10 cellular contexts compared by ENCODE assay signal in genomic region chr19:58304255-58304654, GRCh38. TPM values are rescaled to one million over a fixed set of nuclear protein-coding genes. Genes with fewer than 3 reads are reported as not detected.
DNase-seq lines count a peak whose midpoint lies in the region; FAIRE-seq and TF ChIP-seq lines count a peak whose summit lies in the region.
"Had no signal": no experiment of that assay in that cellular context is flagged by ENCODE, and none has a peak within 500 bp of the region (broad histone marks: within the 10 kb centered on the region; RNA-seq: fewer than 3 reads in every experiment).

No MANE protein-coding gene starts in this region.

- H2BK15ac ChIP-seq in mesendoderm (replicated peaks; ENCODE audit: low read depth), result no peak overlapping the region

- H3K18ac ChIP-seq in mesendoderm (ENCODE audit: low read length), result no peak overlapping the region
- H3K18ac ChIP-seq in trophoblast cell (ENCODE audit: low read length), result no peak overlapping the region

- no peak overlapping the region for H2BK5ac ChIP-seq in mesendoderm (ENCODE audit: low read length)
- no peak overlapping the region for H2BK5ac ChIP-seq in trophoblast cell (ENCODE audit: low read depth, low read length, poor library complexity)

- peaks cover 4% of the 10 kb centered on the region for H3K79me2 ChIP-seq in mesendoderm (ENCODE audit: control insufficient read depth, insufficient read depth, low read length)
- H3K79me2 ChIP-seq in trophoblast cell (ENCODE audit: control insufficient read depth, insufficient read depth, low read length, poor library complexity), result peaks cover 3% of the 10 kb centered on the region

- TF ChIP-seq CTCF in kidney (IDR thresholded peaks at IDR 0.05; ENCODE audit: borderline replicate concordance, extremely low read depth, insufficient read depth) (no peak), transverse colon (IDR thresholded peaks at IDR 0.05) (no peak)

- H3K27ac ChIP-seq in kidney (ENCODE audit: low read depth in 2 of 2, low read length in 2 of 2) (no peak overlapping the region), transverse colon (peak overlapping the region; percentile 80 to 95 (median 90)), mesendoderm (ENCODE audit: low read depth, low read length) (no peak overlapping the region), trophoblast cell (ENCODE audit: low read depth, low read length) (no peak overlapping the region)

- no peak overlapping the region for H2BK12ac ChIP-seq in trophoblast cell (ENCODE audit: low read length)

- H3K23ac ChIP-seq in mesendoderm (ENCODE audit: low read length) (no peak overlapping the region), trophoblast cell (ENCODE audit: low read length) (no peak overlapping the region)

- peak overlapping the region; percentile 100 for H3K27ac Mint-ChIP-seq in activated naive CD4-positive, alpha-beta T cell treated with anti-CD3 and anti-CD28 coated beads, Interleukin-2, amount 50 U/mL, for 24 hours
- H3K27ac Mint-ChIP-seq in activated naive CD8-positive, alpha-beta T cell treated with anti-CD3 and anti-CD28 coated beads for 36 hours, result peak overlapping the region; percentile 97

- H3K27me3 ChIP-seq in transverse colon, result no peaks in the 10 kb centered on the region
- H3K27me3 ChIP-seq in mesendoderm (ENCODE audit: insufficient read depth, low read length, poor library complexity), result no peaks in the 10 kb centered on the region
- no peaks in the 10 kb centered on the region for H3K27me3 ChIP-seq in trophoblast cell (ENCODE audit: insufficient read depth, low read length)
- H3K27me3 ChIP-seq: suprapubic skin had no signal

- H3K9ac ChIP-seq in kidney (ENCODE audit: low read length in 2 of 2) (no peak overlapping the region), mesendoderm (ENCODE audit: low read length) (no peak overlapping the region), trophoblast cell (ENCODE audit: low read length) (no peak overlapping the region)

- 86 to 92% methylated on average over 2 to 7 of the region's 7 CpGs for WGBS in transverse colon (ENCODE audit: low coverage in 1 of 2), 2 donors
- no CpG with 5 or more reads among the region's 7 CpGs for WGBS in mesendoderm (ENCODE audit: extremely low coverage, insufficient coverage, low lambda C conversion rate)
- WGBS in trophoblast cell (ENCODE audit: extremely low coverage, insufficient coverage, insufficient read length), result no CpG with 5 or more reads among the region's 7 CpGs

- H3K9me3 ChIP-seq in kidney (ENCODE audit: control insufficient read depth in 1 of 2, low read length in 2 of 2), result no peaks in the 10 kb centered on the region
- H3K9me3 ChIP-seq in transverse colon, result no peaks in the 10 kb centered on the region
- peaks cover 4% of the 10 kb centered on the region for H3K9me3 ChIP-seq in trophoblast cell (ENCODE audit: insufficient read depth, low read depth, low read length)
- H3K9me3 ChIP-seq: prostate gland, suprapubic skin had no signal

- in situ Hi-C loops in transverse colon (cut with MboI; ENCODE audit: low pct_ligation_motif_present in 1 of 4, low pct_unique_long_range_greater_than_20kb in 1 of 4, low sequenced_read_pairs in 3 of 4), result no loop called here

- no peak overlapping the region for H4K91ac ChIP-seq in trophoblast cell (ENCODE audit: low read depth, low read length)

- peaks cover 48% of the 10 kb centered on the region for H3K4me1 Mint-ChIP-seq in activated naive CD4-positive, alpha-beta T cell treated with anti-CD3 and anti-CD28 coated beads, Interleukin-2, amount 50 U/mL, for 24 hours
- peaks cover 35% of the 10 kb centered on the region for H3K4me1 Mint-ChIP-seq in activated naive CD8-positive, alpha-beta T cell treated with anti-CD3 and anti-CD28 coated beads for 36 hours

- no peak overlapping the region for H3K56ac ChIP-seq in mesendoderm (ENCODE audit: low read length)

- H3K4me1 ChIP-seq in kidney (ENCODE audit: control insufficient read depth in 1 of 2, insufficient read depth in 1 of 2, low read depth in 1 of 2, low read length in 2 of 2) (peaks cover 0 to 10% of the 10 kb centered on the region in 2 donors), transverse colon (peaks cover 9 to 17% (median 14%) of the 10 kb centered on the region in 4 donors), mesendoderm (ENCODE audit: control insufficient read depth, low read depth, low read length) (peaks cover 3% of the 10 kb centered on the region), trophoblast cell (ENCODE audit: control insufficient read depth in 1 of 2, insufficient read depth in 2 of 2, low read length in 2 of 2) (peaks cover 2 to 3% of the 10 kb centered on the region in 2 experiments)
- H3K4me1 ChIP-seq: prostate gland had no signal

- H3K4ac ChIP-seq in mesendoderm (ENCODE audit: low read depth, low read length) (no peak overlapping the region), trophoblast cell (ENCODE audit: low read depth, low read length) (no peak overlapping the region)

- H3K4me3 Mint-ChIP-seq in activated naive CD4-positive, alpha-beta T cell treated with anti-CD3 and anti-CD28 coated beads, Interleukin-2, amount 50 U/mL, for 24 hours, result peak overlapping the region; percentile 100
- H3K4me3 Mint-ChIP-seq in activated naive CD8-positive, alpha-beta T cell treated with anti-CD3 and anti-CD28 coated beads for 36 hours, result peak overlapping the region; percentile 98

- no peak for TF ChIP-seq POLR2A in transverse colon (IDR thresholded peaks at IDR 0.05)

- H3K79me1 ChIP-seq in mesendoderm (ENCODE audit: low read length), result peaks cover 19% of the 10 kb centered on the region
- H3K79me1 ChIP-seq in trophoblast cell (ENCODE audit: low read length), result peaks cover 3% of the 10 kb centered on the region

- H4K8ac ChIP-seq in mesendoderm (ENCODE audit: low read depth, low read length), result no peak overlapping the region
- H4K8ac ChIP-seq in trophoblast cell (ENCODE audit: low read depth, low read length), result no peak overlapping the region

- no peak overlapping the region for H2AFZ ChIP-seq in trophoblast cell (ENCODE audit: insufficient read depth, low read length, poor library complexity)

- no peak overlapping the region for H4K5ac ChIP-seq in mesendoderm (ENCODE audit: low read length)

- H3K4me2 ChIP-seq in mesendoderm (ENCODE audit: low read length) (no peak overlapping the region), trophoblast cell (ENCODE audit: low read length) (no peak overlapping the region)

- H2BK120ac ChIP-seq in mesendoderm (ENCODE audit: low read depth, low read length), result no peak overlapping the region
- H2BK120ac ChIP-seq in trophoblast cell (ENCODE audit: insufficient read depth, low read length, poor library complexity), result no peak overlapping the region

- no peak for DNase-seq in activated naive CD4-positive, alpha-beta T cell (lab: John Stamatoyannopoulos, UW)
- DNase-seq in activated naive CD8-positive, alpha-beta T cell treated with anti-CD3 and anti-CD28 coated beads for 36 hours, result no peak
- DNase-seq in kidney (no peak), transverse colon (no peak), islet precursor cell (no peak), mesendoderm (no peak), trophoblast cell (no peak)

- no peak overlapping the region for H3K14ac ChIP-seq in trophoblast cell (ENCODE audit: low read length)

- intact Hi-C loops in kidney (cut with DNase I) (no loop called here), transverse colon (cut with DNase I; ENCODE audit: low total_unique reads) (no loop called here)

- H4K12ac ChIP-seq in trophoblast cell (ENCODE audit: low read depth, low read length), result no peak overlapping the region

- no peak for FAIRE-seq in kidney (lab: Jason Lieb, UNC)

- H3K9me3 Mint-ChIP-seq in activated naive CD4-positive, alpha-beta T cell treated with anti-CD3 and anti-CD28 coated beads, Interleukin-2, amount 50 U/mL, for 24 hours, result no peaks in the 10 kb centered on the region
- peaks cover 5% of the 10 kb centered on the region for H3K9me3 Mint-ChIP-seq in activated naive CD8-positive, alpha-beta T cell treated with anti-CD3 and anti-CD28 coated beads for 36 hours

- H3K4me3 ChIP-seq in kidney (ENCODE audit: low read length in 2 of 2) (peak overlapping the region; percentile 80 to 97), transverse colon (peak overlapping the region in 1 of 4 donors; percentile 93), mesendoderm (ENCODE audit: low read length) (no peak overlapping the region), trophoblast cell (ENCODE audit: low read depth, low read length) (no peak overlapping the region)

- H2AK5ac ChIP-seq in mesendoderm (ENCODE audit: low read length), result no peak overlapping the region
- no peak overlapping the region for H2AK5ac ChIP-seq in trophoblast cell (ENCODE audit: low read length)

- no peaks in the 10 kb centered on the region for H3K27me3 Mint-ChIP-seq in activated naive CD4-positive, alpha-beta T cell treated with anti-CD3 and anti-CD28 coated beads, Interleukin-2, amount 50 U/mL, for 24 hours
- H3K27me3 Mint-ChIP-seq in activated naive CD8-positive, alpha-beta T cell treated with anti-CD3 and anti-CD28 coated beads for 36 hours, result no peaks in the 10 kb centered on the region

- TF ChIP-seq EP300 in transverse colon (IDR thresholded peaks at IDR 0.05; ENCODE audit: low read depth), result no peak

- H3K36me3 Mint-ChIP-seq in activated naive CD4-positive, alpha-beta T cell treated with anti-CD3 and anti-CD28 coated beads, Interleukin-2, amount 50 U/mL, for 24 hours, result peaks cover 48% of the 10 kb centered on the region
- peaks cover 71% of the 10 kb centered on the region for H3K36me3 Mint-ChIP-seq in activated naive CD8-positive, alpha-beta T cell treated with anti-CD3 and anti-CD28 coated beads for 36 hours

- H3K36me3 ChIP-seq in kidney (ENCODE audit: control insufficient read depth in 1 of 2, insufficient read depth in 2 of 2, low read length in 2 of 2), result peaks cover 7 to 11% of the 10 kb centered on the region in 2 donors
- peaks cover 0 to 14% (median 2%) of the 10 kb centered on the region in 4 donors for H3K36me3 ChIP-seq in transverse colon
- H3K36me3 ChIP-seq in mesendoderm (ENCODE audit: control insufficient read depth, insufficient read depth, low read length), result peaks cover 4% of the 10 kb centered on the region
- H3K36me3 ChIP-seq in trophoblast cell (ENCODE audit: control insufficient read depth in 1 of 2, insufficient read depth in 2 of 2, low read length in 2 of 2), result peaks cover 23 to 42% of the 10 kb centered on the region in 2 experiments
- H3K36me3 ChIP-seq: prostate gland had no signal

RNA-seq across cellular contexts. Expression of gene ERVK3-1, which starts 0.9 kb away (rescaled TPM):
- total RNA-seq in activated naive CD8-positive, alpha-beta T cell treated with anti-CD3 and anti-CD28 coated beads for 36 hours, result 10 to 100 TPM; 79.5 to 82.7 TPM
- total RNA-seq in kidney (35.4 TPM), transverse colon (10 to 100 TPM; 13.3 to 58.9 (median 36.2) TPM)
- 41.6 TPM for polyA plus RNA-seq in kidney (ENCODE audit: insufficient read depth, low read depth, low replicate concordance)
- polyA plus RNA-seq in mesendoderm (2013, experiment 1 of 2), result 56.1 TPM
- polyA plus RNA-seq in mesendoderm (2013, experiment 2 of 2), result 56.2 TPM
- polyA plus RNA-seq in trophoblast cell (2013), result 35.7 and 37.2 TPM in 2 replicates

RNA-seq across cellular contexts. Expression of gene ZSCAN22, which starts 22.5 kb away (rescaled TPM):
- 1 to 10 TPM; 2.8 to 3.2 TPM for total RNA-seq in activated naive CD8-positive, alpha-beta T cell treated with anti-CD3 and anti-CD28 coated beads for 36 hours
- total RNA-seq in kidney (3.3 TPM), transverse colon (10 to 100 TPM in 1 of 4 donors, 1 to 10 TPM in 3; 3.0 to 11.6 (median 3.3) TPM)
- polyA plus RNA-seq in kidney (ENCODE audit: insufficient read depth, low read depth, low replicate concordance), result 1.1 TPM
- polyA plus RNA-seq in mesendoderm (2013, experiment 1 of 2), result 1.9 TPM
- 1.7 TPM for polyA plus RNA-seq in mesendoderm (2013, experiment 2 of 2)
- polyA plus RNA-seq in trophoblast cell (2013), result 2.4 and 2.7 TPM in 2 replicates

RNA-seq across cellular contexts. Expression of gene ZNF8, which starts 25.5 kb away (rescaled TPM):
- 1 to 10 TPM; 4.1 to 4.3 TPM for total RNA-seq in activated naive CD8-positive, alpha-beta T cell treated with anti-CD3 and anti-CD28 coated beads for 36 hours
- 9.0 TPM for total RNA-seq in kidney
- 1.3 TPM for polyA plus RNA-seq in kidney (ENCODE audit: insufficient read depth, low read depth, low replicate concordance)
- 1 to 10 TPM; 4.6 to 6.6 (median 6.3) TPM for total RNA-seq in transverse colon
- polyA plus RNA-seq in mesendoderm (2013, experiment 1 of 2), result 5.4 TPM
- 4.9 TPM for polyA plus RNA-seq in mesendoderm (2013, experiment 2 of 2)
- 4.0 and 4.1 TPM in 2 replicates for polyA plus RNA-seq in trophoblast cell (2013)

RNA-seq across cellular contexts. Expression of gene A1BG, which starts 49.0 kb away (rescaled TPM):
- 10 to 100 TPM; 18.7 to 23.2 TPM for total RNA-seq in activated naive CD8-positive, alpha-beta T cell treated with anti-CD3 and anti-CD28 coated beads for 36 hours
- total RNA-seq in kidney (10.9 TPM), transverse colon (10 to 100 TPM in 1 of 4 donors, 1 to 10 TPM in 1, under 1 TPM in 1, not detected in 1; 0.60 to 25.1 (median 3.7) TPM)
- polyA plus RNA-seq in kidney (ENCODE audit: insufficient read depth, low read depth, low replicate concordance), result 19.0 TPM
- polyA plus RNA-seq in mesendoderm (2013, experiment 1 of 2), result 13.5 TPM
- 11.7 TPM for polyA plus RNA-seq in mesendoderm (2013, experiment 2 of 2)
- polyA plus RNA-seq in trophoblast cell (2013), result 5.4 and 6.9 TPM in 2 replicates

RNA-seq across cellular contexts. Expression of gene ZNF497, which starts 58.3 kb away (rescaled TPM):
- total RNA-seq in activated naive CD8-positive, alpha-beta T cell treated with anti-CD3 and anti-CD28 coated beads for 36 hours, result 1 to 10 TPM; 1.5 to 1.7 TPM
- total RNA-seq in kidney (5.0 TPM), transverse colon (10 to 100 TPM in 1 of 4 donors, 1 to 10 TPM in 3; 1.3 to 19.3 (median 4.2) TPM)
- 1.7 TPM for polyA plus RNA-seq in kidney (ENCODE audit: insufficient read depth, low read depth, low replicate concordance)
- 0.46 TPM for polyA plus RNA-seq in mesendoderm (2013, experiment 1 of 2)
- 0.49 TPM for polyA plus RNA-seq in mesendoderm (2013, experiment 2 of 2)
- polyA plus RNA-seq in trophoblast cell (2013), result 0.61 and 0.68 TPM in 2 replicates

Comparison
In these comparisons a context has a peak if more than half of its experiments do, and no peak if none do; other contexts are left out.
1. H3K27ac ChIP-seq: peak in transverse colon (4 of 4); none in kidney (0 of 2), mesendoderm (single experiment) and trophoblast cell (single experiment).
2. H3K4me3 ChIP-seq: peak in kidney (2 of 2); none in mesendoderm (single experiment) and trophoblast cell (single experiment).